ENCODE assay signal across 8 cellular contexts in genomic region chr1:184052194-184052559, GRCh38. TPM values are rescaled to one million over a fixed set of nuclear protein-coding genes. Genes with fewer than 3 reads are reported as not detected.
DNase-seq lines count a peak whose midpoint lies in the region; ATAC-seq and TF ChIP-seq lines count a peak whose summit lies in the region.

No MANE protein-coding gene starts in this region.

- intact Hi-C loops in body of pancreas (cut with DNase I): no loop called here

- H3K27me3 ChIP-seq in BE2C (no peaks in the 10 kb centered on the region), HL-60 (ENCODE audit: insufficient read depth, poor library complexity, severe bottlenecking) (no peaks in the 10 kb centered on the region), body of pancreas (no peaks in the 10 kb centered on the region), mononuclear cell (ENCODE audit: insufficient read depth, low read length) (peaks cover 11% of the 10 kb centered on the region)

- no peak for TF ChIP-seq POLR2A in body of pancreas (IDR thresholded peaks at IDR 0.05)

- H3K36me3 ChIP-seq in BE2C (no peaks in the 10 kb centered on the region), body of pancreas (replicated peaks in 1 of 2; ENCODE audit: insufficient read depth in 1 of 2, low read depth in 2 of 2) (no peaks in the 10 kb centered on the region)

- peak overlapping the region; percentile 89 for H3K27ac ChIP-seq in HL-60 (replicated peaks)
- peak overlapping the region in 3 of 4 donors; percentile 80 to 91 (median 83) for H3K27ac ChIP-seq in body of pancreas

- WGBS in body of pancreas, 2 donors: 2 to 3% methylated on average over 7 of the region's 7 CpGs

- DNase-seq in BE2C (no peak), HL-60 (ENCODE audit: low read depth in 1 of 2, low spot score in 1 of 2) (no peak), body of pancreas (no peak), NCI-H524 (lab: John Stamatoyannopoulos, UW) (no peak), COLO668 (lab: John Stamatoyannopoulos, UW; ENCODE audit: unreplicated experiment) (no peak), NCI-H146 (lab: John Stamatoyannopoulos, UW) (no peak), NCI-H2107 (lab: John Stamatoyannopoulos, UW) (no peak)

- ATAC-seq in body of pancreas: no peak

- H3K4me1 ChIP-seq in BE2C (peaks cover 3% of the 10 kb centered on the region; the same call in 1 of the 2 replicates), body of pancreas (peaks cover 22% of the 10 kb centered on the region), mononuclear cell (ENCODE audit: insufficient read depth, low read length) (peaks cover 21% of the 10 kb centered on the region)

- H3K4me3 ChIP-seq in BE2C (ENCODE audit: low read depth, low read length) (peak overlapping the region; percentile 92), HL-60 (replicated peaks; ENCODE audit: insufficient read depth, low read length) (peak overlapping the region; percentile 86), body of pancreas (peak overlapping the region; percentile 79 to 84), mononuclear cell (ENCODE audit: low read length) (peak overlapping the region; percentile 96)

- TF ChIP-seq CTCF in BE2C (IDR thresholded peaks at IDR 0.05; ENCODE audit: low read depth, low read length) (no peak), HL-60 (IDR thresholded peaks at IDR 0.05; ENCODE audit: insufficient read depth, low read length) (no peak), body of pancreas (IDR thresholded peaks at IDR 0.05) (no peak)

- H3K9me3 ChIP-seq in BE2C: no peaks in the 10 kb centered on the region
- no peaks in the 10 kb centered on the region for H3K9me3 ChIP-seq in body of pancreas
- no peaks in the 10 kb centered on the region for H3K9me3 ChIP-seq in mononuclear cell (ENCODE audit: low read depth, low read length)

RNA-seq across cellular contexts. Expression of gene TSEN15, which starts 0.6 kb away (rescaled TPM):
- 53.2 TPM for polyA plus RNA-seq in BE2C (2012; ENCODE audit: insufficient read depth, insufficient read length, low read depth)
- total RNA-seq in body of pancreas (10 to 100 TPM; 17.1 to 23.1 TPM), mononuclear cell (23.2 TPM)

RNA-seq across cellular contexts. Expression of gene COLGALT2, which starts 14.6 kb away (rescaled TPM):
- polyA plus RNA-seq in BE2C (2012; ENCODE audit: insufficient read depth, insufficient read length, low read depth): 5.2 TPM
- total RNA-seq in body of pancreas (1 to 10 TPM; 2.3 to 6.9 TPM), mononuclear cell (0.84 TPM)
